Comparison of ENCODE assay signal across 23 cellular contexts in genomic region chr19:18065173-18065495, GRCh38. TPM values are rescaled to one million over a fixed set of nuclear protein-coding genes. Genes with fewer than 3 reads are reported as not detected.
"Had no signal": no experiment of that assay in that cellular context is flagged by ENCODE, and none has a peak within 500 bp of the region (broad histone marks: within the 10 kb centered on the region; RNA-seq: fewer than 3 reads in every experiment).

No MANE protein-coding gene starts in this region.

- H3K9ac ChIP-seq: SK-N-SH had no signal

- H3K9me3 Mint-ChIP-seq: activated B cell treated with CpG ODN at 0.5 μM for 24 hours; activated CD4-positive, alpha-beta T cell treated with anti-CD3 and anti-CD28 coated beads, Interleukin-2, amount 10 ng/mL, durations not matched to agents 24 days and 14 days; activated naive CD4-positive, alpha-beta T cell treated with anti-CD3 and anti-CD28 coated beads, Interleukin-2, amount 50 U/mL, for 24 hours; activated T-cell treated with anti-CD3 and anti-CD28 coated beads, Interleukin-2, amount 50 U/mL, for 24 hours; activated T-helper 1 cell treated with anti-CD3 and anti-CD28 coated beads, Interleukin-12 subunit alpha, Interleukin-12 subunit beta, Interleukin-2, Interleukin-4 antibody, amounts not matched to agents 30 ng/mL and 10 ng/mL and 1 ng/mL, durations not matched to agents 14 hours and 24 hours and 36 hours; central memory CD8-positive, alpha-beta T cell had no signal

- H3K27ac ChIP-seq: Peyer's patch, RWPE1, SJCRH30 had no signal

- H3K4me2 ChIP-seq: SK-N-SH had no signal

- H3K36me3 ChIP-seq: Peyer's patch, SJCRH30 had no signal

- H3K4me1 ChIP-seq: Peyer's patch, SJCRH30 had no signal

- DNase-seq: activated B cell treated with CpG ODN at 0.5 μM for 24 hours; activated CD4-positive, alpha-beta T cell treated with anti-CD3 and anti-CD28 coated beads for 1 hour; activated CD4-positive, alpha-beta T cell treated with anti-CD3 and anti-CD28 coated beads, Interleukin-2, amount 10 ng/mL, durations not matched to agents 24 days and 14 days; activated CD4-positive, alpha-beta T cell treated with anti-CD3 and anti-CD28 coated beads, Interleukin-2, amount 50 U/mL, for 48 hours; activated CD8-positive, alpha-beta memory T cell treated with anti-CD3 and anti-CD28 coated beads, Interleukin-2, amount 10 ng/mL, durations not matched to agents 7 days and 5 days; activated effector memory CD4-positive, alpha-beta T cell treated with Interleukin-2 at 50 U/mL for 16 hours; activated naive CD4-positive, alpha-beta T cell; activated T-cell treated with anti-CD3 and anti-CD28 coated beads, Interleukin-2, amount 50 U/mL, for 24 hours; aorta; NCI-H1092; NCI-H2107; NCI-H345; NCI-H510A; Peyer's patch; Right ventricle myocardium superior; T-helper 1 cell; T-helper 9 cell had no signal

- H3K4me3 ChIP-seq: Peyer's patch, SJCRH30 had no signal

- ATAC-seq: activated CD8-positive, alpha-beta memory T cell treated with anti-CD3 and anti-CD28 coated beads, Interleukin-2, amount 10 ng/mL, durations not matched to agents 7 days and 5 days had no signal

- H3K9me3 ChIP-seq: Peyer's patch, SJCRH30, SK-N-SH had no signal

- H3K4me3 Mint-ChIP-seq: activated B cell treated with CpG ODN at 0.5 μM for 24 hours; activated CD4-positive, alpha-beta T cell treated with anti-CD3 and anti-CD28 coated beads, Interleukin-2, amount 10 ng/mL, durations not matched to agents 24 days and 14 days; activated CD8-positive, alpha-beta memory T cell treated with anti-CD3 and anti-CD28 coated beads, Interleukin-2, amount 10 ng/mL, durations not matched to agents 7 days and 5 days; activated naive CD4-positive, alpha-beta T cell treated with anti-CD3 and anti-CD28 coated beads, Interleukin-2, amount 50 U/mL, for 24 hours; activated T-cell treated with anti-CD3 and anti-CD28 coated beads, Interleukin-2, amount 50 U/mL, for 24 hours; activated T-helper 1 cell treated with anti-CD3 and anti-CD28 coated beads, Interleukin-12 subunit alpha, Interleukin-12 subunit beta, Interleukin-2, Interleukin-4 antibody, amounts not matched to agents 30 ng/mL and 10 ng/mL and 1 ng/mL, durations not matched to agents 14 hours and 24 hours and 36 hours; central memory CD8-positive, alpha-beta T cell had no signal

- H3K27me3 Mint-ChIP-seq: activated B cell treated with CpG ODN at 0.5 μM for 24 hours; activated CD4-positive, alpha-beta T cell treated with anti-CD3 and anti-CD28 coated beads, Interleukin-2, amount 10 ng/mL, durations not matched to agents 24 days and 14 days; activated CD8-positive, alpha-beta memory T cell treated with anti-CD3 and anti-CD28 coated beads, Interleukin-2, amount 10 ng/mL, durations not matched to agents 7 days and 5 days; activated naive CD4-positive, alpha-beta T cell treated with anti-CD3 and anti-CD28 coated beads, Interleukin-2, amount 50 U/mL, for 24 hours; activated T-cell treated with anti-CD3 and anti-CD28 coated beads, Interleukin-2, amount 50 U/mL, for 24 hours; central memory CD8-positive, alpha-beta T cell had no signal

- H3K4me1 Mint-ChIP-seq: activated B cell treated with CpG ODN at 0.5 μM for 24 hours; activated CD4-positive, alpha-beta T cell treated with anti-CD3 and anti-CD28 coated beads, Interleukin-2, amount 10 ng/mL, durations not matched to agents 24 days and 14 days; activated CD8-positive, alpha-beta memory T cell treated with anti-CD3 and anti-CD28 coated beads, Interleukin-2, amount 10 ng/mL, durations not matched to agents 7 days and 5 days; activated naive CD4-positive, alpha-beta T cell treated with anti-CD3 and anti-CD28 coated beads, Interleukin-2, amount 50 U/mL, for 24 hours; central memory CD8-positive, alpha-beta T cell had no signal

- H3K27me3 ChIP-seq: Peyer's patch had no signal

- H3K27ac Mint-ChIP-seq: activated B cell treated with CpG ODN at 0.5 μM for 24 hours; activated CD4-positive, alpha-beta T cell treated with anti-CD3 and anti-CD28 coated beads, Interleukin-2, amount 10 ng/mL, durations not matched to agents 24 days and 14 days; activated CD8-positive, alpha-beta memory T cell treated with anti-CD3 and anti-CD28 coated beads, Interleukin-2, amount 10 ng/mL, durations not matched to agents 7 days and 5 days; activated naive CD4-positive, alpha-beta T cell treated with anti-CD3 and anti-CD28 coated beads, Interleukin-2, amount 50 U/mL, for 24 hours; activated T-cell treated with anti-CD3 and anti-CD28 coated beads, Interleukin-2, amount 50 U/mL, for 24 hours; activated T-helper 1 cell treated with anti-CD3 and anti-CD28 coated beads, Interleukin-12 subunit alpha, Interleukin-12 subunit beta, Interleukin-2, Interleukin-4 antibody, amounts not matched to agents 30 ng/mL and 10 ng/mL and 1 ng/mL, durations not matched to agents 14 hours and 24 hours and 36 hours had no signal

RNA-seq across cellular contexts. Expression of gene IL12RB1, which starts 21.6 kb away (rescaled TPM):
- total RNA-seq: SJCRH30 had no signal
